8 cellular contexts compared by ENCODE assay signal in genomic region chr2:393711-394696, GRCh38.
A peak's percentile ranks its signal among the peaks of the same experiment; 100 is the strongest.
DNase-seq lines count a peak whose midpoint lies in the region; ATAC-seq and TF ChIP-seq lines count a peak whose summit lies in the region.

No MANE protein-coding gene starts in this region.

- peak overlapping the region; percentile 94 for H3K27ac ChIP-seq in DND-41 (ENCODE audit: low read length)
- no peak overlapping the region for H3K27ac ChIP-seq in upper lobe of right lung

- H3K27ac Mint-ChIP-seq in activated naive CD8-positive, alpha-beta T cell treated with anti-CD3 and anti-CD28 coated beads, Interleukin-2, amount 50 U/mL, for 24 hours = peak overlapping the region; percentile 70
- H3K27ac Mint-ChIP-seq in naive thymus-derived CD8-positive, alpha-beta T cell = peak overlapping the region; percentile 82 to 99 (median 96)

- H3K27me3 ChIP-seq in DND-41 (ENCODE audit: insufficient read depth, low read length, poor library complexity) = no peaks in the 10 kb centered on the region
- no peaks in the 10 kb centered on the region for H3K27me3 ChIP-seq in upper lobe of right lung

- H3K4me1 ChIP-seq in DND-41 (ENCODE audit: insufficient read depth, low read length) (peaks cover 38% of the 10 kb centered on the region), upper lobe of right lung (no peaks in the 10 kb centered on the region)

- intact Hi-C loops in upper lobe of right lung (cut with DNase I) = no loop called here

- ATAC-seq in DND-41 (ENCODE audit: insufficient read depth, low read depth) (peak; percentile 91), HG03469 (IDR thresholded peaks at IDR 0.05; ENCODE audit: unreplicated experiment) (peak; percentile 89), upper lobe of right lung (peak; percentile 35), HG02642 (IDR thresholded peaks at IDR 0.05; ENCODE audit: poor library complexity, unreplicated experiment) (no peak), GM19351 (IDR thresholded peaks at IDR 0.05; ENCODE audit: unreplicated experiment) (no peak)
- peak; percentile 81 for ATAC-seq in activated naive CD8-positive, alpha-beta T cell treated with anti-CD3 and anti-CD28 coated beads, Interleukin-2, amount 50 U/mL, for 24 hours
- ATAC-seq in naive thymus-derived CD8-positive, alpha-beta T cell = peak; percentile 85 to 86

- H3K4me1 Mint-ChIP-seq in activated naive CD8-positive, alpha-beta T cell treated with anti-CD3 and anti-CD28 coated beads, Interleukin-2, amount 50 U/mL, for 24 hours = peaks cover 15% of the 10 kb centered on the region
- peaks cover 8 to 29% (median 16%) of the 10 kb centered on the region in 4 donors for H3K4me1 Mint-ChIP-seq in naive thymus-derived CD8-positive, alpha-beta T cell

- peak overlapping the region in 1 of 2 experiments; percentile 65; a peak in 2 of 4 replicates for H3K4me3 ChIP-seq in DND-41 (ENCODE audit: low read depth in 1 of 2, low read length in 2 of 2)
- no peak overlapping the region for H3K4me3 ChIP-seq in upper lobe of right lung

- TF ChIP-seq CTCF in DND-41 (IDR thresholded peaks at IDR 0.05; ENCODE audit: borderline replicate concordance, extremely low read depth, low read length, poor library complexity, severe bottlenecking) (peak; percentile 30), upper lobe of right lung (IDR thresholded peaks at IDR 0.05) (no peak)

- POLR2A ChIA-PET in naive thymus-derived CD8-positive, alpha-beta T cell (lab: Charles Lee) = interaction anchor here (1.1 to 1.8 kb wide), 3 partner anchors 36 to 191 kb away, joined by 3 to 5 read pairs (median 4); no protein-coding TSS in a partner anchor

- peak overlapping the region; percentile 91 for H3K4me2 ChIP-seq in DND-41 (ENCODE audit: insufficient read depth, low read length)

- H2AFZ ChIP-seq in DND-41 (ENCODE audit: low read depth, low read length) = peak overlapping the region; percentile 84

- H3K36me3 ChIP-seq in DND-41 (ENCODE audit: insufficient read depth, low read length) = no peaks in the 10 kb centered on the region
- no peaks in the 10 kb centered on the region for H3K36me3 ChIP-seq in upper lobe of right lung

- H3K9me3 Mint-ChIP-seq in activated naive CD8-positive, alpha-beta T cell treated with anti-CD3 and anti-CD28 coated beads, Interleukin-2, amount 50 U/mL, for 24 hours = peaks cover 2% of the 10 kb centered on the region
- H3K9me3 Mint-ChIP-seq in naive thymus-derived CD8-positive, alpha-beta T cell = peaks cover 0 to 4% (median 0%) of the 10 kb centered on the region in 9 donors

- H3K27me3 Mint-ChIP-seq in activated naive CD8-positive, alpha-beta T cell treated with anti-CD3 and anti-CD28 coated beads, Interleukin-2, amount 50 U/mL, for 24 hours = no peaks in the 10 kb centered on the region
- no peaks in the 10 kb centered on the region for H3K27me3 Mint-ChIP-seq in naive thymus-derived CD8-positive, alpha-beta T cell

- H3K9me3 ChIP-seq in DND-41 (ENCODE audit: insufficient read depth, low read length, severe bottlenecking) (no peaks in the 10 kb centered on the region), upper lobe of right lung (no peaks in the 10 kb centered on the region)

- H3K4me3 Mint-ChIP-seq in activated naive CD8-positive, alpha-beta T cell treated with anti-CD3 and anti-CD28 coated beads, Interleukin-2, amount 50 U/mL, for 24 hours = peak overlapping the region; percentile 71
- peak overlapping the region; percentile 74 to 89 (median 86) for H3K4me3 Mint-ChIP-seq in naive thymus-derived CD8-positive, alpha-beta T cell

- H3K36me3 Mint-ChIP-seq in activated naive CD8-positive, alpha-beta T cell treated with anti-CD3 and anti-CD28 coated beads, Interleukin-2, amount 50 U/mL, for 24 hours (ENCODE audit: low read depth) = no peaks in the 10 kb centered on the region
- H3K36me3 Mint-ChIP-seq in naive thymus-derived CD8-positive, alpha-beta T cell = no peaks in the 10 kb centered on the region

- no peaks in the 10 kb centered on the region for H4K20me1 ChIP-seq in DND-41 (ENCODE audit: insufficient read depth, low read length)

- no peaks in the 10 kb centered on the region for H3K79me2 ChIP-seq in DND-41 (ENCODE audit: insufficient read depth, low read length)

- DNase-seq in DND-41 (peak; percentile 93), T follicular helper cell (ENCODE audit: low read depth) (peak; percentile 60), upper lobe of right lung (peak; percentile 57)
- DNase-seq in activated naive CD8-positive, alpha-beta T cell treated with anti-CD3 and anti-CD28 coated beads, Interleukin-2, amount 50 U/mL, for 24 hours = peak; percentile 55
- DNase-seq in naive thymus-derived CD8-positive, alpha-beta T cell = peak; percentile 33 to 88 (median 80)

- peak overlapping the region; percentile 58 for H3K9ac ChIP-seq in DND-41 (ENCODE audit: low read depth, low read length)

Comparison
In these comparisons a context has a peak if more than half of its experiments do, and no peak if none do; other contexts are left out.
1. ATAC-seq: peak in DND-41 (single experiment), HG03469 (single experiment), activated naive CD8-positive, alpha-beta T cell treated with anti-CD3 and anti-CD28 coated beads, Interleukin-2, amount 50 U/mL, for 24 hours (single experiment), naive thymus-derived CD8-positive, alpha-beta T cell (2 of 2) and upper lobe of right lung (single experiment); none in HG02642 (single experiment) and GM19351 (single experiment).
2. Peak in every context shown above with its lines, with median percentiles within 50 percentile points of each other: DNase-seq.